9 cellular contexts compared by ENCODE assay signal in genomic region chr12:130162771-130163460, GRCh38. TPM values are rescaled to one million over a fixed set of nuclear protein-coding genes. Genes with fewer than 3 reads are reported as not detected.
DNase-seq lines count a peak whose midpoint lies in the region; ATAC-seq and TF ChIP-seq lines count a peak whose summit lies in the region.
"Had no signal": no experiment of that assay in that cellular context is flagged by ENCODE, and none has a peak within 500 bp of the region (broad histone marks: within the 10 kb centered on the region; RNA-seq: fewer than 3 reads in every experiment).

No MANE protein-coding gene starts in this region.

- peak overlapping the region; percentile 61 for H3K4me2 ChIP-seq in GM23248 (ENCODE audit: unreplicated experiment)
- no peak overlapping the region for H3K4me2 ChIP-seq in osteoblast (ENCODE audit: insufficient read depth, low read length)

- TF ChIP-seq EP300 in tibial nerve (IDR thresholded peaks at IDR 0.05) = no peak

- ATAC-seq in gastrocnemius medialis = no peak
- no peak for ATAC-seq in HG02885 (IDR thresholded peaks at IDR 0.05; ENCODE audit: poor library complexity, unreplicated experiment)

- peaks cover 16% of the 10 kb centered on the region for H3K27me3 ChIP-seq in GM23248 (replicated peaks; ENCODE audit: insufficient read depth)
- H3K27me3 ChIP-seq in gastrocnemius medialis = peaks cover 31 to 39% (median 34%) of the 10 kb centered on the region in 3 donors
- H3K27me3 ChIP-seq in osteoblast (ENCODE audit: insufficient read depth, low read length) = peaks cover 13% of the 10 kb centered on the region
- peaks cover 2 to 33% of the 10 kb centered on the region in 2 donors for H3K27me3 ChIP-seq in tibial nerve

- no peak overlapping the region for H3K9ac ChIP-seq in GM23248

- H3K36me3 ChIP-seq in GM23248 (ENCODE audit: low read depth) = no peaks in the 10 kb centered on the region
- H3K36me3 ChIP-seq in gastrocnemius medialis = no peaks in the 10 kb centered on the region
- no peaks in the 10 kb centered on the region for H3K36me3 ChIP-seq in osteoblast (ENCODE audit: insufficient read depth, low read length)
- H3K36me3 ChIP-seq in tibial nerve = no peaks in the 10 kb centered on the region

- peak overlapping the region; percentile 57 for H3K4me3 ChIP-seq in GM23248
- peak overlapping the region; percentile 34 for H3K4me3 ChIP-seq in iPS-18c (ENCODE audit: insufficient read depth, low read depth, low read length)
- H3K4me3 ChIP-seq in gastrocnemius medialis = peak overlapping the region; percentile 38 to 50 (median 45)
- no peak overlapping the region for H3K4me3 ChIP-seq in osteoblast (ENCODE audit: insufficient read depth, low read length)
- H3K4me3 ChIP-seq in tibial nerve = peak overlapping the region in 2 of 4 donors; percentile 31 to 57

- H2AFZ ChIP-seq in GM23248 (no peak overlapping the region), osteoblast (ENCODE audit: low read length) (no peak overlapping the region)

- TF ChIP-seq POLR2A in gastrocnemius medialis (IDR thresholded peaks at IDR 0.05) = no peak
- no peak for TF ChIP-seq POLR2A in tibial nerve (IDR thresholded peaks at IDR 0.05)

- H4K20me1 ChIP-seq in GM23248 (ENCODE audit: insufficient read depth) (no peaks in the 10 kb centered on the region), osteoblast (ENCODE audit: insufficient read depth, low read length) (no peaks in the 10 kb centered on the region)

- no peaks in the 10 kb centered on the region for H3K4me1 ChIP-seq in GM23248 (ENCODE audit: insufficient read depth)
- H3K4me1 ChIP-seq in gastrocnemius medialis = no peaks in the 10 kb centered on the region
- H3K4me1 ChIP-seq in osteoblast (ENCODE audit: insufficient read depth, low read length) = no peaks in the 10 kb centered on the region
- peaks cover 0 to 34% (median 0%) of the 10 kb centered on the region in 4 donors for H3K4me1 ChIP-seq in tibial nerve

- DNase-seq in GM23248 (no peak), gastrocnemius medialis (no peak), osteoblast (ENCODE audit: insufficient read length, low spot score, missing footprints) (no peak), tibial nerve (ENCODE audit: low spot score in 2 of 2) (no peak)
- DNase-seq: KBM-7 had no signal

- H3K27ac ChIP-seq in GM23248 (no peak overlapping the region), VCaP (peak overlapping the region; percentile 87), gastrocnemius medialis (no peak overlapping the region), osteoblast (ENCODE audit: low read depth, low read length) (no peak overlapping the region), tibial nerve (no peak overlapping the region)

- H3K9me3 ChIP-seq in GM23248 (ENCODE audit: low read depth) = no peaks in the 10 kb centered on the region
- H3K9me3 ChIP-seq in iPS-18c (ENCODE audit: control insufficient read depth, insufficient read depth, low read length) = no peaks in the 10 kb centered on the region
- no peaks in the 10 kb centered on the region for H3K9me3 ChIP-seq in gastrocnemius medialis
- H3K9me3 ChIP-seq in osteoblast (ENCODE audit: low read depth, low read length) = no peaks in the 10 kb centered on the region
- no peaks in the 10 kb centered on the region for H3K9me3 ChIP-seq in tibial nerve

- TF ChIP-seq CTCF in VCaP (conservative IDR thresholded peaks at IDR 0.05) = no peak; the same call in 1 of the 2 replicates
- no peak for TF ChIP-seq CTCF in gastrocnemius medialis (IDR thresholded peaks at IDR 0.05 in 4 of 5, conservative IDR thresholded peaks at IDR 0.05 in 1 of 5)
- TF ChIP-seq CTCF in osteoblast (IDR thresholded peaks at IDR 0.05; ENCODE audit: extremely low read depth, low read depth, low read length) = no peak
- no peak for TF ChIP-seq CTCF in tibial nerve (IDR thresholded peaks at IDR 0.05)

- WGBS in GM23248 (ENCODE audit: low coverage in 1 of 2, low lambda C conversion rate in 2 of 2, missing lambda C conversion rate in 2 of 2), 2 experiments = 11 to 13% methylated on average over 51 to 63 of the region's 73 CpGs
- WGBS in tibial nerve, 2 donors = 3 to 9% methylated on average over 7 to 42 of the region's 73 CpGs

- intact Hi-C loops in gastrocnemius medialis (cut with DNase I; ENCODE audit: low total_unique reads) = loop anchor here (5.0 kb wide), 1 partner anchor 36 kb away; no protein-coding TSS in a partner anchor

- H3K9me2 ChIP-seq in GM23248 (ENCODE audit: insufficient read depth) = no peaks in the 10 kb centered on the region

- H3K79me2 ChIP-seq in GM23248 (ENCODE audit: insufficient read depth) (no peaks in the 10 kb centered on the region), osteoblast (ENCODE audit: insufficient read depth, low read length) (no peaks in the 10 kb centered on the region)

- in situ Hi-C loops in GM23248 (cut with MboI) (no loop called here), gastrocnemius medialis (cut with MboI; ENCODE audit: low sequenced_read_pairs in 4 of 4) (no loop called here)

- no peaks in the 10 kb centered on the region for H3F3A ChIP-seq in GM23248 (ENCODE audit: insufficient read depth)

RNA-seq across cellular contexts. Expression of gene FZD10, which starts 0.7 kb away (rescaled TPM):
- total RNA-seq in GM23248 (2014; rRNA removed; shearing (Covaris generic)) = not detected in 2 replicates
- polyA plus RNA-seq in GM23248 (2016; fragmentation: Nextera tagmentation; extraction: Ambion mirVana) = not detected in 2 replicates
- total RNA-seq in gastrocnemius medialis (1 to 10 TPM in 2 of 4 donors, under 1 TPM in 1, not detected in 1; 0.15 to 2.3 (median 1.1) TPM), osteoblast (not detected in 2 replicates), tibial nerve (under 1 TPM; under 0.01 to 0.39 (median 0.21) TPM)
- total RNA-seq: G401 had no signal
